In the genomic region with DNA sequence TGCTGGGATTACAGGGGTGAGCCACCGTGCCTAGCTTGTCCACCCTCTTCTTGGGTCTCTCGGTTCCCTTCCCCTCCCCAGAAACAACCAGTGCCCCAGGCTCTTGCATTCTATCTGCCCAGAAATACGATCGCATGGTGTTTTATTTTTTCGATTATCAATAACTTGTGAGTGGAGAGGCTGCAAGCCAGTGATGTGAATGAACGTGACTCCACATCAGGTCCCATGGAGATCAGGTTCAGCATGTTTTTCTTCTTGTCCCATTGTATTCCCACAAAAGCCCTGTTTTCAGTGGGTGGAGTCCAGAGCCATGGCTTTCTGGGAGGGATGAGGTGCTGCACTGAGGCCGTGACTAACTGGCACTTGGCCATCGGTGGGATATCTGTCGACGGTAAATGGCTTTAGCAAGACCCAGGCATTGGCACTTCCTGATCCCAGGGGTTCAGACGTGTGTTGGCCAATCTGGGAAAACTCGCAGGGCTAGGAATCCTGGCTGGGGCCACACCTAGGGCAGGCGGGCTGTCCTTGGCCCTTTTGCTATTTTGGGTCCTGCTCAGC, we compare ENCODE assay signal across 23 cellular contexts. TPM values are rescaled to one million over a fixed set of nuclear protein-coding genes. Genes with fewer than 3 reads are reported as not detected.
"Had no signal": no experiment of that assay in that cellular context is flagged by ENCODE, and none has a peak within 500 bp of the region (broad histone marks: within the 10 kb centered on the region; RNA-seq: fewer than 3 reads in every experiment).

No MANE protein-coding gene starts in this region.

- H3K4me3 Mint-ChIP-seq: activated T-helper 1 cell treated with anti-CD3 and anti-CD28 coated beads, Interleukin-12 subunit alpha, Interleukin-12 subunit beta, Interleukin-2, Interleukin-4 antibody, amounts not matched to agents 30 ng/mL and 10 ng/mL and 1 ng/mL, durations not matched to agents 14 hours and 24 hours and 36 hours; stimulated activated naive CD8-positive, alpha-beta T cell treated with anti-CD3 and anti-CD28 coated beads, Interleukin-15, Interleukin-2, amounts not matched to agents 100 ng/mL and 50 ng/mL, for 24 hours; type B pancreatic cell had no signal

- H3K4me1 ChIP-seq: breast epithelium, spleen had no signal

- H3K4me3 ChIP-seq: breast epithelium, spleen, suprapubic skin had no signal

- DNase-seq: activated CD4-positive, alpha-beta T cell treated with anti-CD3 and anti-CD28 coated beads, Interleukin-2, amount 50 U/mL, for 1 hour; activated CD8-positive, alpha-beta memory T cell treated with anti-CD3 and anti-CD28 coated beads for 24 hours; aorta; erythroblast; hippocampal formation; left ventricle myocardium superior; mesendoderm; spleen had no signal

- H3K36me3 Mint-ChIP-seq: type B pancreatic cell had no signal

- H3K9me3 ChIP-seq: breast epithelium, spleen, suprapubic skin had no signal

- H3K27ac ChIP-seq: spleen, suprapubic skin had no signal

- H3K36me3 ChIP-seq: breast epithelium, spleen, suprapubic skin had no signal

- H3K27me3 ChIP-seq: breast epithelium, spleen, suprapubic skin had no signal

- H3K9me3 Mint-ChIP-seq: activated T-helper 1 cell treated with anti-CD3 and anti-CD28 coated beads, Interleukin-12 subunit alpha, Interleukin-12 subunit beta, Interleukin-2, Interleukin-4 antibody, amounts not matched to agents 30 ng/mL and 10 ng/mL and 1 ng/mL, durations not matched to agents 14 hours and 24 hours and 36 hours; stimulated activated naive CD8-positive, alpha-beta T cell treated with anti-CD3 and anti-CD28 coated beads, Interleukin-15, Interleukin-2, amounts not matched to agents 100 ng/mL and 50 ng/mL, for 24 hours; type B pancreatic cell had no signal

- ATAC-seq: activated CD4-positive, CD25-positive, alpha-beta regulatory T cell treated with anti-CD3 and anti-CD28 coated beads, Interleukin-2, amount 50 U/mL, for 24 hours; left ventricle myocardium superior; sciatic nerve had no signal

- H3K27me3 Mint-ChIP-seq: stimulated activated naive CD8-positive, alpha-beta T cell treated with anti-CD3 and anti-CD28 coated beads, Interleukin-15, Interleukin-2, amounts not matched to agents 100 ng/mL and 50 ng/mL, for 24 hours; type B pancreatic cell had no signal

RNA-seq across cellular contexts. Expression of a gene that starts 12.7 kb away (rescaled TPM):
- total RNA-seq: activated T-helper 1 cell treated with anti-CD3 and anti-CD28 coated beads, Interleukin-12 subunit alpha, Interleukin-12 subunit beta, Interleukin-2, Interleukin-4 antibody, amounts not matched to agents 30 ng/mL and 10 ng/mL and 1 ng/mL, durations not matched to agents 14 hours and 24 hours and 36 hours; aorta; cerebellum; dermis microvascular lymphatic vessel endothelial cell; glomerular endothelial cell; left ventricle myocardium superior; myocyte; osteocyte; pulmonary artery endothelial cell; sciatic nerve; spleen had no signal
- polyA plus RNA-seq: keratinocyte, neural cell, spleen had no signal
